10 cellular contexts compared by ENCODE assay signal in the genomic region with DNA sequence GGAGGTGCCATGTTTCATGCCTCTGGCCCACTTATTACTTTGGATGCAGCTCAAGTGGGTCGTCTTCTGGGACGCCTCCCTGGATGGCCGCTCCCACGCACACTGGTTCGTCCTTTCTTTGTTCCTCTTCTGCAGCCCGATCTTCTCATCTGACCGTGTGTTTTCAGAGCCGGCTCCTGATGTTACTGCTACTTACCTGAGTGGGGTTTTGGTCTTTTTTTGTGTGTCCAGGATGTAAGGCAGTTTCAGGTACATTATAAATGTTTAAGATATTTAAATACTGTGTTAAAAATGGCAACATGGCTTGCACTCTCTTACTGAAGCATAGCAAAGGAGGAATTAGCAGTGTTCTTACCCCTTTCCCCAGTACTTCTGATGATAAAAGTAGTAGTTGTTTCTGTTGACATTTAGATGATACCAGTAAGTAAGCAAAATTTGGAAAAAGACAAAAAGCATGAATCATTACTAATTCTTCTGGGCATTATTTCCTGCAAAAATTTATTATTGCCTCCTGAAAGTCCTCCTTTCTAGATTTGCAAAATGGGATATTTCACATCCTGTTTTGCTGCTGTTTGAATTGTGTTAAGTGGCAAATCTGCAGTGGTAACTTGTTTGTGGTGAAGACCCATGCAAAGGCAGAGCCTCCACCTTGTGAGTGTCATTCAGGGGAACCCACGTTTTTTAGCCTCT. TPM values are rescaled to one million over a fixed set of nuclear protein-coding genes. Genes with fewer than 3 reads are reported as not detected.
A peak's percentile ranks its signal among the peaks of the same experiment; 100 is the strongest.
DNase-seq lines count a peak whose midpoint lies in the region; ATAC-seq and TF ChIP-seq lines count a peak whose summit lies in the region.
"Had no signal": no experiment of that assay in that cellular context is flagged by ENCODE, and none has a peak within 500 bp of the region (broad histone marks: within the 10 kb centered on the region; RNA-seq: fewer than 3 reads in every experiment).

No MANE protein-coding gene starts in this region.

- H3K79me2 ChIP-seq in DND-41 (ENCODE audit: insufficient read depth, low read length), result peaks cover 100% of the 10 kb centered on the region

- H3K4me2 ChIP-seq in DND-41 (ENCODE audit: insufficient read depth, low read length), result no peak overlapping the region

- ATAC-seq in DND-41 (ENCODE audit: insufficient read depth, low read depth), result peak; percentile 43; the same call in 2 of the 3 replicates
- ATAC-seq in GM19328 (IDR thresholded peaks at IDR 0.05; ENCODE audit: unreplicated experiment), result peak; percentile 54
- peak; percentile 54 for ATAC-seq in HG02981 (IDR thresholded peaks at IDR 0.05; ENCODE audit: unreplicated experiment)
- ATAC-seq in activated CD8-positive, alpha-beta T cell treated with anti-CD3 and anti-CD28 coated beads for 36 hours, result peak; percentile 15

- H3K36me3 ChIP-seq in DND-41 (ENCODE audit: insufficient read depth, low read length), result peaks cover 87% of the 10 kb centered on the region

- H3K9me3 Mint-ChIP-seq in activated CD8-positive, alpha-beta T cell treated with anti-CD3 and anti-CD28 coated beads for 36 hours, result no peaks in the 10 kb centered on the region
- H3K9me3 Mint-ChIP-seq: nephron had no signal

- no peak overlapping the region for H3K4me3 Mint-ChIP-seq in activated CD8-positive, alpha-beta T cell treated with anti-CD3 and anti-CD28 coated beads for 36 hours
- H3K4me3 Mint-ChIP-seq: nephron had no signal

- H3K27me3 ChIP-seq in DND-41 (ENCODE audit: insufficient read depth, low read length, poor library complexity), result no peaks in the 10 kb centered on the region

- H3K4me3 ChIP-seq in DND-41 (ENCODE audit: low read depth in 1 of 2, low read length in 2 of 2), result no peak overlapping the region

- no peak overlapping the region for H2AFZ ChIP-seq in DND-41 (ENCODE audit: low read depth, low read length)

- H3K9ac ChIP-seq in DND-41 (ENCODE audit: low read depth, low read length), result no peak overlapping the region

- no peaks in the 10 kb centered on the region for H3K9me3 ChIP-seq in DND-41 (ENCODE audit: insufficient read depth, low read length, severe bottlenecking)
- H3K9me3 ChIP-seq: Caco-2 had no signal

- peak overlapping the region; percentile 68 for H3K27ac ChIP-seq in DND-41 (ENCODE audit: low read length)

- intact Hi-C loops in activated CD8-positive, alpha-beta T cell treated with anti-CD3 and anti-CD28 coated beads for 36 hours (cut with micrococcal nuclease), result no loop called here

- peak overlapping the region; percentile 74 for H3K27ac Mint-ChIP-seq in activated CD8-positive, alpha-beta T cell treated with anti-CD3 and anti-CD28 coated beads for 36 hours
- H3K27ac Mint-ChIP-seq: nephron had no signal

- peaks cover 37% of the 10 kb centered on the region; the same call in 1 of the 2 replicates for H4K20me1 ChIP-seq in DND-41 (ENCODE audit: insufficient read depth, low read length)

- CTCF ChIA-PET in activated CD8-positive, alpha-beta T cell treated with anti-CD3 and anti-CD28 coated beads for 36 hours (lab: Charles Lee), result interaction anchor here (1.3 to 3.6 kb wide), 2 partner anchors 14 to 89 kb away, joined by 3 to 12 read pairs; no protein-coding TSS in a partner anchor

- no peak for TF ChIP-seq CTCF in DND-41 (IDR thresholded peaks at IDR 0.05; ENCODE audit: borderline replicate concordance, extremely low read depth, low read length, poor library complexity, severe bottlenecking)
- TF ChIP-seq CTCF in activated CD8-positive, alpha-beta T cell treated with anti-CD3 and anti-CD28 coated beads for 36 hours (IDR thresholded peaks at IDR 0.05), result no peak

- peaks cover 82% of the 10 kb centered on the region for H3K4me1 Mint-ChIP-seq in activated CD8-positive, alpha-beta T cell treated with anti-CD3 and anti-CD28 coated beads for 36 hours (ENCODE audit: low read depth)

- H3K27me3 Mint-ChIP-seq in activated CD8-positive, alpha-beta T cell treated with anti-CD3 and anti-CD28 coated beads for 36 hours, result no peaks in the 10 kb centered on the region

- peaks cover 43% of the 10 kb centered on the region for H3K36me3 Mint-ChIP-seq in activated CD8-positive, alpha-beta T cell treated with anti-CD3 and anti-CD28 coated beads for 36 hours (ENCODE audit: low read depth)

- POLR2A ChIA-PET in activated CD8-positive, alpha-beta T cell treated with anti-CD3 and anti-CD28 coated beads for 36 hours (lab: Charles Lee), result interaction anchor here (2.8 kb wide), 1 partner anchor 11 kb away, joined by 17 read pairs; no protein-coding TSS in a partner anchor

- H3K4me1 ChIP-seq in DND-41 (ENCODE audit: insufficient read depth, low read length), result peaks cover 61% of the 10 kb centered on the region
- H3K4me1 ChIP-seq: Caco-2 had no signal

- DNase-seq in DND-41 (no peak), AG08396 (ENCODE audit: low spot score) (no peak), NOMO-1 (lab: John Stamatoyannopoulos, UW; ENCODE audit: unreplicated experiment in 2 of 2) (no peak), DMS114 treated with DMSO at 0.1 percent for 48 hours (lab: John Stamatoyannopoulos, UW; ENCODE audit: unreplicated experiment) (no peak), NOMO-1 treated with DMSO at 0.1 percent for 48 hours (lab: John Stamatoyannopoulos, UW; ENCODE audit: unreplicated experiment) (no peak)
- DNase-seq in activated CD8-positive, alpha-beta T cell treated with anti-CD3 and anti-CD28 coated beads for 36 hours, result no peak
- DNase-seq: Caco-2 had no signal

RNA-seq across cellular contexts. Expression of a gene that starts 59.4 kb away (rescaled TPM):
- not detected for total RNA-seq in activated CD8-positive, alpha-beta T cell treated with anti-CD3 and anti-CD28 coated beads for 36 hours
